33 cellular contexts compared by ENCODE assay signal in genomic region chr18:37691162-37691561, GRCh38.
DNase-seq lines count a peak whose midpoint lies in the region; ATAC-seq and TF ChIP-seq lines count a peak whose summit lies in the region.
"Had no signal": no experiment of that assay in that cellular context is flagged by ENCODE, and none has a peak within 500 bp of the region (broad histone marks: within the 10 kb centered on the region; RNA-seq: fewer than 3 reads in every experiment).

No MANE protein-coding gene starts in this region.

- WGBS in right cardiac atrium = 52% methylated on average over 1 of the region's 1 CpG
- WGBS in heart left ventricle, 4 donors = 55 to 71% (median 60%) methylated on average over 1 of the region's 1 CpG
- 100% methylated on average over 1 of the region's 1 CpG for WGBS in mesenchymal stem cell
- no CpG with 5 or more reads among the region's 1 CpG for WGBS in mesendoderm (ENCODE audit: extremely low coverage, insufficient coverage, low lambda C conversion rate)

- intact Hi-C loops in right cardiac atrium (cut with DNase I) (no loop called here), heart left ventricle (cut with DNase I) (loop anchor here in 1 of 10 donors (10.0 kb wide), 1 partner anchor 64 kb away; no protein-coding TSS in a partner anchor)

- H2BK15ac ChIP-seq in mesenchymal stem cell (ENCODE audit: low read depth, poor library complexity, severe bottlenecking) (no peak overlapping the region), mesendoderm (replicated peaks; ENCODE audit: low read depth) (no peak overlapping the region)

- H3K56ac ChIP-seq in mesendoderm (ENCODE audit: low read length) = no peak overlapping the region

- peak overlapping the region; percentile 12 for H2BK5ac ChIP-seq in mesenchymal stem cell (ENCODE audit: low read depth, low read length, poor library complexity, severe bottlenecking)
- no peak overlapping the region for H2BK5ac ChIP-seq in mesendoderm (ENCODE audit: low read length)

- no peaks in the 10 kb centered on the region for H3K27me3 ChIP-seq in right cardiac atrium (ENCODE audit: control insufficient read depth, insufficient read depth)
- no peaks in the 10 kb centered on the region for H3K27me3 ChIP-seq in heart left ventricle
- H3K27me3 ChIP-seq in mesenchymal stem cell (ENCODE audit: control insufficient read depth in 1 of 2, insufficient read depth in 1 of 2, low read length in 2 of 2) = no peaks in the 10 kb centered on the region
- H3K27me3 ChIP-seq in mesendoderm (ENCODE audit: insufficient read depth, low read length, poor library complexity) = no peaks in the 10 kb centered on the region
- H3K27me3 ChIP-seq: BE2C; BLaER1; BLaER1 treated with 17β-estradiol and CSF1 and Interleukin-3, amounts not matched to agents 10 nM and 100 nM had no signal

- H2AK5ac ChIP-seq in mesenchymal stem cell (ENCODE audit: low read length, severe bottlenecking) (no peak overlapping the region), mesendoderm (ENCODE audit: low read length) (no peak overlapping the region)

- H3K27ac ChIP-seq in right cardiac atrium (ENCODE audit: low read length) (no peak overlapping the region), heart left ventricle (no peak overlapping the region), mesenchymal stem cell (ENCODE audit: low read length, poor library complexity, severe bottlenecking) (no peak overlapping the region), mesendoderm (ENCODE audit: low read depth, low read length) (no peak overlapping the region)
- H3K27ac ChIP-seq: 22Rv1; A549; BLaER1; BLaER1 treated with 17β-estradiol and CSF1 and Interleukin-3, amounts not matched to agents 10 nM and 100 nM; C4-2B had no signal

- ATAC-seq in right cardiac atrium = peak; percentile 64 to 88
- ATAC-seq in heart left ventricle = no peak
- no peak for ATAC-seq in HG02885 (IDR thresholded peaks at IDR 0.05; ENCODE audit: poor library complexity, unreplicated experiment)
- no peak for ATAC-seq in GM18873 (IDR thresholded peaks at IDR 0.05; ENCODE audit: low FRiP score, unreplicated experiment)
- ATAC-seq: A549; CD8-positive, alpha-beta T cell had no signal

- H2AFZ ChIP-seq in mesenchymal stem cell (ENCODE audit: low read depth, low read length) = no peak overlapping the region

- H3K4ac ChIP-seq in mesenchymal stem cell (ENCODE audit: low read depth in 1 of 2, low read length in 2 of 2) = no peak overlapping the region
- no peak overlapping the region for H3K4ac ChIP-seq in mesendoderm (ENCODE audit: low read depth, low read length)

- no peaks in the 10 kb centered on the region for H3K36me3 ChIP-seq in heart left ventricle
- no peaks in the 10 kb centered on the region for H3K36me3 ChIP-seq in mesenchymal stem cell (ENCODE audit: control insufficient read depth in 1 of 2, insufficient read depth in 2 of 2, low read depth in 1 of 2, low read length in 2 of 2)
- no peaks in the 10 kb centered on the region for H3K36me3 ChIP-seq in mesendoderm (ENCODE audit: control insufficient read depth, insufficient read depth, low read length)
- H3K36me3 ChIP-seq: BE2C; BLaER1; BLaER1 treated with 17β-estradiol and CSF1 and Interleukin-3, amounts not matched to agents 10 nM and 100 nM had no signal

- H3K4me1 ChIP-seq in right cardiac atrium (ENCODE audit: control insufficient read depth, insufficient read depth, low read length) (no peaks in the 10 kb centered on the region), heart left ventricle (no peaks in the 10 kb centered on the region), mesenchymal stem cell (ENCODE audit: control insufficient read depth, insufficient read depth, low read depth, low read length) (no peaks in the 10 kb centered on the region), mesendoderm (ENCODE audit: control insufficient read depth, low read depth, low read length) (no peaks in the 10 kb centered on the region)
- H3K4me1 ChIP-seq: A549, BE2C, Caco-2 had no signal

- no peak overlapping the region for H3K4me3 ChIP-seq in right cardiac atrium (ENCODE audit: low read length)
- H3K4me3 ChIP-seq in heart left ventricle = no peak overlapping the region
- no peak overlapping the region for H3K4me3 ChIP-seq in fibroblast of pulmonary artery (replicated peaks; ENCODE audit: low read depth, low read length)
- H3K4me3 ChIP-seq in mesenchymal stem cell (ENCODE audit: insufficient read depth in 1 of 2, low read depth in 1 of 2, low read length in 2 of 2) = no peak overlapping the region
- no peak overlapping the region for H3K4me3 ChIP-seq in mesendoderm (ENCODE audit: low read length)
- H3K4me3 ChIP-seq: A549; BLaER1; BLaER1 treated with 17β-estradiol and CSF1 and Interleukin-3, amounts not matched to agents 10 nM and 100 nM had no signal

- no peak overlapping the region for H2BK12ac ChIP-seq in mesenchymal stem cell (ENCODE audit: low read length in 2 of 2)

- H4K91ac ChIP-seq in mesenchymal stem cell (ENCODE audit: low read length) = no peak overlapping the region

- no peaks in the 10 kb centered on the region for H3K79me2 ChIP-seq in mesendoderm (ENCODE audit: control insufficient read depth, insufficient read depth, low read length)

- H3K79me1 ChIP-seq in mesenchymal stem cell (replicated peaks; ENCODE audit: low read length, poor library complexity, severe bottlenecking) (no peaks in the 10 kb centered on the region), mesendoderm (ENCODE audit: low read length) (no peaks in the 10 kb centered on the region)

- no peak overlapping the region for H3K23ac ChIP-seq in mesenchymal stem cell (ENCODE audit: low read length in 2 of 2)
- H3K23ac ChIP-seq in mesendoderm (ENCODE audit: low read length) = no peak overlapping the region

- DNase-seq in right cardiac atrium = peak in 1 of 3 donors; percentile 11
- DNase-seq in heart left ventricle = no peak
- peak; percentile 40 for DNase-seq in fibroblast of pulmonary artery (ENCODE audit: low read depth)
- DNase-seq in mesenchymal stem cell = no peak
- peak; percentile 65 for DNase-seq in mesendoderm
- DNase-seq in T1000 (lab: John Stamatoyannopoulos, UW) = no peak
- DNase-seq: 8988T; ACHN; AML-193; BE2C; C1 segment of cervical spinal cord; Caco-2; Calu3; CD4-positive, alpha-beta memory T cell; CD4-positive, alpha-beta T cell; CD4-positive, CD25-positive, alpha-beta regulatory T cell; CD8-positive, alpha-beta memory T cell; CD8-positive, alpha-beta T cell; COR-L47; DMS 273 treated with DMSO at 0.1 percent for 48 hours; DMS153; DMS53; DMS79; DMS79 treated with DMSO at 0.1 percent for 48 hours; DND-41; EL had no signal

- TF ChIP-seq POLR2A in heart left ventricle (IDR thresholded peaks at IDR 0.05) = no peak

- no peaks in the 10 kb centered on the region for H3K9me3 ChIP-seq in right cardiac atrium (ENCODE audit: control insufficient read depth, low read length)
- no peaks in the 10 kb centered on the region for H3K9me3 ChIP-seq in heart left ventricle
- no peaks in the 10 kb centered on the region for H3K9me3 ChIP-seq in mesenchymal stem cell (ENCODE audit: control insufficient read depth, low read length)
- H3K9me3 ChIP-seq: A549, BE2C, Caco-2 had no signal

- no peak overlapping the region for H4K5ac ChIP-seq in mesendoderm (ENCODE audit: low read length)

- no peak overlapping the region for H3K9ac ChIP-seq in mesenchymal stem cell (ENCODE audit: low read length)
- H3K9ac ChIP-seq in mesendoderm (ENCODE audit: low read length) = no peak overlapping the region
- H3K9ac ChIP-seq: BLaER1; BLaER1 treated with 17β-estradiol and CSF1 and Interleukin-3, amounts not matched to agents 10 nM and 100 nM had no signal

- TF ChIP-seq CTCF in heart left ventricle (IDR thresholded peaks at IDR 0.05) (no peak), fibroblast of pulmonary artery (IDR thresholded peaks at IDR 0.05; ENCODE audit: low read length, missing control alignments) (no peak)

- H2BK120ac ChIP-seq in mesenchymal stem cell (ENCODE audit: low read depth, low read length) (no peak overlapping the region), mesendoderm (ENCODE audit: low read depth, low read length) (no peak overlapping the region)

- no peak overlapping the region for H3K18ac ChIP-seq in mesenchymal stem cell (ENCODE audit: low read depth in 1 of 2, low read length in 2 of 2)
- H3K18ac ChIP-seq in mesendoderm (ENCODE audit: low read length) = no peak overlapping the region

- H4K8ac ChIP-seq in mesenchymal stem cell (ENCODE audit: low read length) = no peak overlapping the region
- H4K8ac ChIP-seq in mesendoderm (ENCODE audit: low read depth, low read length) = no peak overlapping the region

- H3K14ac ChIP-seq in mesenchymal stem cell (ENCODE audit: low read length in 2 of 2) = no peak overlapping the region

- no peak overlapping the region for H3K4me2 ChIP-seq in mesenchymal stem cell (ENCODE audit: low read length, poor library complexity, severe bottlenecking)
- H3K4me2 ChIP-seq in mesendoderm (ENCODE audit: low read length) = no peak overlapping the region
- H3K4me2 ChIP-seq: A549, BLaER1 had no signal

Comparison
In these comparisons a context has a peak if more than half of its experiments do, and no peak if none do; other contexts are left out.
1. ATAC-seq: peak in right cardiac atrium (2 of 2); none in heart left ventricle (0 of 4), HG02885 (single experiment) and GM18873 (single experiment).
2. DNase-seq: peak in fibroblast of pulmonary artery (single experiment) and mesendoderm (single experiment); none in heart left ventricle (0 of 5), mesenchymal stem cell (single experiment) and T1000 (single experiment).